In genomic region chr10:86392723-86393094, GRCh38 we compare ENCODE assay signal across 10 cellular contexts. TPM values are rescaled to one million over a fixed set of nuclear protein-coding genes. Genes with fewer than 3 reads are reported as not detected.
A peak's percentile ranks its signal among the peaks of the same experiment; 100 is the strongest.
DNase-seq lines count a peak whose midpoint lies in the region; ATAC-seq, FAIRE-seq and TF ChIP-seq lines count a peak whose summit lies in the region.
"Had no signal": no experiment of that assay in that cellular context is flagged by ENCODE, and none has a peak within 500 bp of the region (broad histone marks: within the 10 kb centered on the region; RNA-seq: fewer than 3 reads in every experiment).

No MANE protein-coding gene starts in this region.

- no peak overlapping the region for H3K27ac ChIP-seq in PC-9

- TF ChIP-seq CTCF in PC-9 (conservative IDR thresholded peaks at IDR 0.05), result no peak

- H3K9me3 ChIP-seq in PC-9 (ENCODE audit: insufficient read depth, low read depth), result no peaks in the 10 kb centered on the region

- no peaks in the 10 kb centered on the region for H3K4me1 ChIP-seq in PC-9 (replicated peaks; ENCODE audit: insufficient read depth)

- intact Hi-C loops in PC-9 (cut with micrococcal nuclease; ENCODE audit: unreplicated experiment), result no loop called here

- FAIRE-seq in GM18507 (lab: Jason Lieb, UNC), result peak; percentile 95

- CTCF ChIA-PET in PC-9 (lab: Charles Lee), result no interaction called here

- no peaks in the 10 kb centered on the region for H3F3A ChIP-seq in PC-9 (ENCODE audit: insufficient read depth, low read depth)

- no peaks in the 10 kb centered on the region for H3K79me2 ChIP-seq in PC-9 (ENCODE audit: low read depth)

- H3K9me2 ChIP-seq in PC-9 (ENCODE audit: insufficient read depth), result no peaks in the 10 kb centered on the region

- H2AFZ ChIP-seq in PC-9, result no peak overlapping the region

- POLR2A ChIA-PET in PC-9 (lab: Charles Lee; ENCODE audit: unreplicated experiment), result interaction anchor here (0.7 kb wide), 1 partner anchor 255 kb away, joined by 3 read pairs; no protein-coding TSS in a partner anchor

- BruUV-seq in PC-9 (replicated peaks; lab: Mats Ljungman, UMichigan), result no TSS peak

- H4K20me1 ChIP-seq in PC-9 (ENCODE audit: insufficient read depth), result no peaks in the 10 kb centered on the region

- H3K36me3 ChIP-seq in PC-9 (ENCODE audit: low read depth), result no peaks in the 10 kb centered on the region

- peak; percentile 51 for DNase-seq in GM18507 (ENCODE audit: extremely low spot score, insufficient read length, low read depth)
- DNase-seq in germinal center (ENCODE audit: low spot score), result peak; percentile 72
- no peak for DNase-seq in amygdala (lab: John Stamatoyannopoulos, UW)
- no peak for DNase-seq in superior temporal gyrus (ENCODE audit: extremely low spot score)
- no peak for DNase-seq in PC-9
- DNase-seq in stimulated activated CD8-positive, alpha-beta memory T cell treated with anti-CD3 and anti-CD28 coated beads, Interleukin-4, amount 100 ng/mL, for 48 hours, result no peak

- no peaks in the 10 kb centered on the region for H3K27me3 ChIP-seq in PC-9 (ENCODE audit: insufficient read depth, low read depth)

- H3K4me2 ChIP-seq in PC-9, result no peak overlapping the region

- ATAC-seq in GM21390 (IDR thresholded peaks at IDR 0.05; ENCODE audit: unreplicated experiment) (peak; percentile 63), HG03064 (IDR thresholded peaks at IDR 0.05; ENCODE audit: low read depth, unreplicated experiment) (peak; percentile 59)

- no peak overlapping the region for H3K4me3 ChIP-seq in PC-9

RNA-seq across cellular contexts. Expression of gene GRID1, which starts 26.1 kb away (rescaled TPM):
- total RNA-seq in PC-9 (2021), result not detected in 2 replicates
- total RNA-seq: M059J, pulmonary artery endothelial cell had no signal

Comparison
In these comparisons a context has a peak if more than half of its experiments do, and no peak if none do; other contexts are left out.
1. DNase-seq: peak in GM18507 (single experiment) and germinal center (single experiment); none in amygdala (0 of 56), superior temporal gyrus (single experiment), PC-9 (0 of 2) and stimulated activated CD8-positive, alpha-beta memory T cell treated with anti-CD3 and anti-CD28 coated beads, Interleukin-4, amount 100 ng/mL, for 48 hours (single experiment).